ENCODE assay signal across 25 cellular contexts in genomic region chr16:66376577-66377326, GRCh38. TPM values are rescaled to one million over a fixed set of nuclear protein-coding genes. Genes with fewer than 3 reads are reported as not detected.
DNase-seq lines count a peak whose midpoint lies in the region; ATAC-seq and TF ChIP-seq lines count a peak whose summit lies in the region.
"Had no signal": no experiment of that assay in that cellular context is flagged by ENCODE, and none has a peak within 500 bp of the region (broad histone marks: within the 10 kb centered on the region; RNA-seq: fewer than 3 reads in every experiment).

No MANE protein-coding gene starts in this region.

- H3K9ac ChIP-seq in neuronal stem cell (ENCODE audit: low read depth, low read length, poor library complexity) = no peak overlapping the region
- H3K9ac ChIP-seq: parathyroid adenoma had no signal

- no peaks in the 10 kb centered on the region for H3K27me3 Mint-ChIP-seq in activated naive CD4-positive, alpha-beta T cell treated with anti-CD3 and anti-CD28 coated beads for 36 hours (ENCODE audit: low read depth)
- H3K27me3 Mint-ChIP-seq: activated CD4-positive, alpha-beta T cell treated with anti-CD3 and anti-CD28 coated beads for 36 hours had no signal

- H3K27ac ChIP-seq in neuronal stem cell (replicated peaks; ENCODE audit: low read length) (no peak overlapping the region), upper lobe of right lung (no peak overlapping the region)
- H3K27ac ChIP-seq: hepatocyte, parathyroid adenoma had no signal

- no peaks in the 10 kb centered on the region for H3K79me1 ChIP-seq in neuronal stem cell (ENCODE audit: low read depth, low read length)

- H3K23ac ChIP-seq in neuronal stem cell (ENCODE audit: low read depth, low read length, poor library complexity) = no peak overlapping the region

- no peak overlapping the region for H2BK120ac ChIP-seq in neuronal stem cell (ENCODE audit: low read depth, low read length)

- CTCF ChIA-PET in activated naive CD4-positive, alpha-beta T cell treated with anti-CD3 and anti-CD28 coated beads for 36 hours (lab: Charles Lee) = interaction anchor here (0.6 kb wide), 1 partner anchor 35 kb away, joined by 3 read pairs; no protein-coding TSS in a partner anchor

- no peaks in the 10 kb centered on the region for H3K36me3 ChIP-seq in neuronal stem cell (replicated peaks in 1 of 2; ENCODE audit: control insufficient read depth in 2 of 2, insufficient read depth in 2 of 2, low read length in 2 of 2)
- no peaks in the 10 kb centered on the region for H3K36me3 ChIP-seq in upper lobe of right lung

- no peak overlapping the region for H2BK5ac ChIP-seq in neuronal stem cell (ENCODE audit: low read length)

- H3K27me3 ChIP-seq in neuronal stem cell (ENCODE audit: control insufficient read depth in 3 of 3, insufficient read depth in 3 of 3, low read depth in 1 of 3, low read length in 3 of 3) (no peaks in the 10 kb centered on the region), upper lobe of right lung (no peaks in the 10 kb centered on the region)
- H3K27me3 ChIP-seq: hepatocyte had no signal

- DNase-seq in dermis blood vessel endothelial cell (peak; percentile 78), kidney tubule cell (ENCODE audit: low spot score) (peak; percentile 39), neuronal stem cell (ENCODE audit: low spot score) (no peak), upper lobe of right lung (no peak), NCI-H2227 (lab: John Stamatoyannopoulos, UW; ENCODE audit: unreplicated experiment) (no peak)
- DNase-seq in activated naive CD4-positive, alpha-beta T cell treated with anti-CD3 and anti-CD28 coated beads for 36 hours = no peak
- DNase-seq: activated CD4-positive, alpha-beta T cell treated with anti-CD3 and anti-CD28 coated beads for 36 hours; activated naive CD4-positive, alpha-beta T cell treated with anti-CD3 and anti-CD28 coated beads, Interleukin-2, amount 10 ng/mL, durations not matched to agents 7 days and 5 days; activated T-cell treated with anti-CD3 and anti-CD28 coated beads, Interleukin-2, amount 50 U/mL, for 48 hours; anterior cingulate cortex; caudate nucleus; CD4-positive, alpha-beta memory T cell; H7; KG1; natural killer cell; NCI-H226; NCI-H82; OCI-M1 had no signal

- H2BK12ac ChIP-seq in neuronal stem cell (ENCODE audit: low read length) = no peak overlapping the region

- intact Hi-C loops in upper lobe of right lung (cut with DNase I) = no loop called here
- intact Hi-C loops in activated naive CD4-positive, alpha-beta T cell treated with anti-CD3 and anti-CD28 coated beads for 36 hours (cut with micrococcal nuclease) = no loop called here

- H3K9me3 ChIP-seq in neuronal stem cell (replicated peaks in 1 of 2; ENCODE audit: control insufficient read depth in 2 of 2, insufficient read depth in 1 of 2, low read depth in 1 of 2, low read length in 2 of 2) (no peaks in the 10 kb centered on the region), upper lobe of right lung (no peaks in the 10 kb centered on the region)

- no peaks in the 10 kb centered on the region for H3K4me1 Mint-ChIP-seq in activated naive CD4-positive, alpha-beta T cell treated with anti-CD3 and anti-CD28 coated beads for 36 hours (ENCODE audit: low read depth)
- H3K4me1 Mint-ChIP-seq: activated CD4-positive, alpha-beta T cell treated with anti-CD3 and anti-CD28 coated beads for 36 hours; activated naive CD4-positive, alpha-beta T cell treated with anti-CD3 and anti-CD28 coated beads, Interleukin-2, amount 10 ng/mL, durations not matched to agents 7 days and 5 days had no signal

- no peak overlapping the region for H4K8ac ChIP-seq in neuronal stem cell (ENCODE audit: low read depth, low read length)

- no peak overlapping the region for H2BK15ac ChIP-seq in neuronal stem cell (ENCODE audit: low read length)

- no peak overlapping the region for H3K4me2 ChIP-seq in neuronal stem cell (ENCODE audit: insufficient read depth, low read length, poor library complexity, severe bottlenecking)
- H3K4me2 ChIP-seq: hepatocyte had no signal

- H3K36me3 Mint-ChIP-seq in activated naive CD4-positive, alpha-beta T cell treated with anti-CD3 and anti-CD28 coated beads for 36 hours (ENCODE audit: low read depth) = no peaks in the 10 kb centered on the region
- H3K36me3 Mint-ChIP-seq: activated naive CD4-positive, alpha-beta T cell treated with anti-CD3 and anti-CD28 coated beads, Interleukin-2, amount 10 ng/mL, durations not matched to agents 7 days and 5 days; CD4-positive, alpha-beta memory T cell; natural killer cell had no signal

- no peak overlapping the region for H4K91ac ChIP-seq in neuronal stem cell (ENCODE audit: low read depth, low read length, poor library complexity)

- no peak overlapping the region for H2AK5ac ChIP-seq in neuronal stem cell (ENCODE audit: low read depth, low read length)

- no peak for TF ChIP-seq CTCF in upper lobe of right lung (IDR thresholded peaks at IDR 0.05)

- H3K4me3 Mint-ChIP-seq in activated naive CD4-positive, alpha-beta T cell treated with anti-CD3 and anti-CD28 coated beads for 36 hours = no peak overlapping the region
- H3K4me3 Mint-ChIP-seq: activated CD4-positive, alpha-beta T cell treated with anti-CD3 and anti-CD28 coated beads for 36 hours; activated naive CD4-positive, alpha-beta T cell treated with anti-CD3 and anti-CD28 coated beads, Interleukin-2, amount 10 ng/mL, durations not matched to agents 7 days and 5 days; CD4-positive, alpha-beta memory T cell; dendritic cell treated with granulocyte-macrophage colony-stimulating factor and Interleukin-4, amounts not matched to agents 40 ng/mL and 50 ng/mL, for 4 days; natural killer cell had no signal

- H3K18ac ChIP-seq in neuronal stem cell (ENCODE audit: low read length) = peak overlapping the region; percentile 42

- no CpG with 5 or more reads among the region's 10 CpGs for WGBS in neuronal stem cell (ENCODE audit: extremely low coverage in 2 of 2, insufficient read length in 2 of 2, insufficient replicate concordance in 1 of 2), 2 donors

- no peaks in the 10 kb centered on the region for H3K9me3 Mint-ChIP-seq in activated naive CD4-positive, alpha-beta T cell treated with anti-CD3 and anti-CD28 coated beads for 36 hours
- H3K9me3 Mint-ChIP-seq: activated naive CD4-positive, alpha-beta T cell treated with anti-CD3 and anti-CD28 coated beads, Interleukin-2, amount 10 ng/mL, durations not matched to agents 7 days and 5 days; dendritic cell treated with granulocyte-macrophage colony-stimulating factor and Interleukin-4, amounts not matched to agents 40 ng/mL and 50 ng/mL, for 4 days had no signal

- peak; percentile 4 for ATAC-seq in upper lobe of right lung
- no peak for ATAC-seq in HG03571 (IDR thresholded peaks at IDR 0.05; ENCODE audit: unreplicated experiment)
- ATAC-seq: activated CD4-positive, alpha-beta T cell treated with anti-CD3 and anti-CD28 coated beads for 36 hours; natural killer cell had no signal

- no peak overlapping the region for H3K4me3 ChIP-seq in neuronal stem cell (ENCODE audit: low read length in 2 of 2)
- no peak overlapping the region for H3K4me3 ChIP-seq in upper lobe of right lung
- H3K4me3 ChIP-seq: hepatocyte had no signal

- H3K14ac ChIP-seq in neuronal stem cell (ENCODE audit: low read length) = no peak overlapping the region

- no peak overlapping the region for H3K4ac ChIP-seq in neuronal stem cell (ENCODE audit: low read length)

- H2AFZ ChIP-seq in neuronal stem cell (ENCODE audit: low read length) = peak overlapping the region; percentile 31
- H2AFZ ChIP-seq: hepatocyte, parathyroid adenoma had no signal

- H3K4me1 ChIP-seq in neuronal stem cell (ENCODE audit: control insufficient read depth in 2 of 2, insufficient read depth in 1 of 2, low read depth in 1 of 2, low read length in 2 of 2) = peaks cover 0 to 11% of the 10 kb centered on the region in 2 donors
- H3K4me1 ChIP-seq in upper lobe of right lung = peaks cover 8% of the 10 kb centered on the region
- H3K4me1 ChIP-seq: parathyroid adenoma had no signal

- H3K27ac Mint-ChIP-seq in activated naive CD4-positive, alpha-beta T cell treated with anti-CD3 and anti-CD28 coated beads for 36 hours = no peak overlapping the region
- H3K27ac Mint-ChIP-seq: activated CD4-positive, alpha-beta T cell treated with anti-CD3 and anti-CD28 coated beads for 36 hours; activated naive CD4-positive, alpha-beta T cell treated with anti-CD3 and anti-CD28 coated beads, Interleukin-2, amount 10 ng/mL, durations not matched to agents 7 days and 5 days; dendritic cell treated with granulocyte-macrophage colony-stimulating factor and Interleukin-4, amounts not matched to agents 40 ng/mL and 50 ng/mL, for 4 days; natural killer cell had no signal

RNA-seq across cellular contexts. Expression of gene CDH5, which starts 10.3 kb away (rescaled TPM):
- total RNA-seq in dermis blood vessel endothelial cell (713 and 795 TPM in 2 replicates), upper lobe of right lung (144 TPM)
- 0.21 TPM for polyA plus RNA-seq in neuronal stem cell (2013, experiment 1 of 2)
- 0.25 TPM for polyA plus RNA-seq in neuronal stem cell (2013, experiment 2 of 2)
- total RNA-seq in activated naive CD4-positive, alpha-beta T cell treated with anti-CD3 and anti-CD28 coated beads for 36 hours = not detected
- total RNA-seq: activated CD4-positive, alpha-beta T cell treated with anti-CD3 and anti-CD28 coated beads for 36 hours; activated CD8-positive, alpha-beta memory T cell treated with anti-CD3 and anti-CD28 coated beads for 36 hours; CD4-positive, alpha-beta memory T cell; fibroblast of villous mesenchyme; G401; H7; natural killer cell had no signal
- polyA plus RNA-seq: CD4-positive, alpha-beta memory T cell had no signal

RNA-seq across cellular contexts. Expression of gene BEAN1, which starts 50.3 kb away (rescaled TPM):
- total RNA-seq in dermis blood vessel endothelial cell (0.09 and 0.34 TPM in 2 replicates), upper lobe of right lung (0.87 TPM)
- 1.4 TPM for polyA plus RNA-seq in neuronal stem cell (2013, experiment 1 of 2)
- 1.6 TPM for polyA plus RNA-seq in neuronal stem cell (2013, experiment 2 of 2)
- total RNA-seq in activated naive CD4-positive, alpha-beta T cell treated with anti-CD3 and anti-CD28 coated beads for 36 hours = not detected
- total RNA-seq: activated CD4-positive, alpha-beta T cell treated with anti-CD3 and anti-CD28 coated beads for 36 hours; activated CD8-positive, alpha-beta memory T cell treated with anti-CD3 and anti-CD28 coated beads for 36 hours; CD4-positive, alpha-beta memory T cell; G401; natural killer cell had no signal

Comparison
In these comparisons a context has a peak if more than half of its experiments do, and no peak if none do; other contexts are left out.
1. DNase-seq: peak in dermis blood vessel endothelial cell (single experiment) and kidney tubule cell (single experiment); none in neuronal stem cell (single experiment), upper lobe of right lung (single experiment), activated naive CD4-positive, alpha-beta T cell treated with anti-CD3 and anti-CD28 coated beads for 36 hours (single experiment) and NCI-H2227 (single experiment).
2. RNA of gene CDH5, which starts 10.3 kb away (total RNA-seq): 713 to 795 TPM in dermis blood vessel endothelial cell and 144 TPM in upper lobe of right lung (single experiment); not detected in activated naive CD4-positive, alpha-beta T cell treated with anti-CD3 and anti-CD28 coated beads for 36 hours; every median in the first group is over 100 times any median in the second.